Comparison of ENCODE assay signal across 21 cellular contexts in genomic region chr14:60971271-60971670, GRCh38. TPM values are rescaled to one million over a fixed set of nuclear protein-coding genes. Genes with fewer than 3 reads are reported as not detected.
A peak's percentile ranks its signal among the peaks of the same experiment; 100 is the strongest.
DNase-seq lines count a peak whose midpoint lies in the region; ATAC-seq, FAIRE-seq and TF ChIP-seq lines count a peak whose summit lies in the region.
"Had no signal": no experiment of that assay in that cellular context is flagged by ENCODE, and none has a peak within 500 bp of the region (broad histone marks: within the 10 kb centered on the region; RNA-seq: fewer than 3 reads in every experiment).

No MANE protein-coding gene starts in this region.

- CTCF ChIA-PET in K562 (lab: Yijun Ruan, JAX; ENCODE audit: low intra/inter-chr PET ratio): no interaction called here

- no peaks in the 10 kb centered on the region for H3K4me1 ChIP-seq in K562 (replicated peaks in 1 of 2; ENCODE audit: control insufficient read depth in 2 of 2, insufficient read depth in 2 of 2, low read length in 2 of 2)
- H3K4me1 ChIP-seq in mesendoderm (ENCODE audit: control insufficient read depth, low read depth, low read length): no peaks in the 10 kb centered on the region
- H3K4me1 ChIP-seq: Caco-2 had no signal

- H3K27ac Mint-ChIP-seq in stimulated activated naive B cell treated with anti-CD40 and anti-IgM and Interleukin-4, amounts not matched to agents 10 μg/mL and 1 μg/mL and 100 μg/mL, for 72 hours: peak overlapping the region; percentile 47
- H3K27ac Mint-ChIP-seq: CD4-positive, CD25-positive, alpha-beta regulatory T cell; CD8-positive, alpha-beta T cell; GM23338; H9; HFFc6 had no signal

- no peak overlapping the region for H4K8ac ChIP-seq in mesendoderm (ENCODE audit: low read depth, low read length)

- H4K5ac ChIP-seq in mesendoderm (ENCODE audit: low read length): no peak overlapping the region

- no peak for ATAC-seq in K562
- no peak for ATAC-seq in stimulated activated naive B cell treated with anti-CD40 and anti-IgM and Interleukin-4, amounts not matched to agents 10 μg/mL and 1 μg/mL and 100 μg/mL, for 72 hours (replicated peaks)
- ATAC-seq: CD8-positive, alpha-beta T cell; GM12878; GM23338; HCT116 had no signal

- in situ Hi-C loops in K562 (cut with MboI): no loop called here

- no peaks in the 10 kb centered on the region for H3K9me1 ChIP-seq in K562 (ENCODE audit: control insufficient read depth, insufficient read depth, low read length)

- no peak for TF ChIP-seq POLR2A in K562 (conservative IDR thresholded peaks at IDR 0.05)

- no peak overlapping the region for H3K23ac ChIP-seq in mesendoderm (ENCODE audit: low read length)

- TF ChIP-seq CTCF in K562 (IDR thresholded peaks at IDR 0.05 in 2 of 3, conservative IDR thresholded peaks at IDR 0.05 in 1 of 3; ENCODE audit: insufficient read depth in 2 of 3, low read depth in 1 of 3, low read length in 3 of 3): no peak

- H2AK5ac ChIP-seq in mesendoderm (ENCODE audit: low read length): no peak overlapping the region

- intact Hi-C loops in K562 (cut with micrococcal nuclease) (no loop called here), posterior cingulate gyrus (cut with DNase I) (no loop called here)

- H3K79me2 ChIP-seq in K562 (ENCODE audit: control insufficient read depth, insufficient read depth, low read length) (peaks cover 7% of the 10 kb centered on the region; the same call in 2 of the 3 replicates), mesendoderm (ENCODE audit: control insufficient read depth, insufficient read depth, low read length) (no peaks in the 10 kb centered on the region)

- no peaks in the 10 kb centered on the region for H3K79me1 ChIP-seq in mesendoderm (ENCODE audit: low read length)

- no peak overlapping the region for H3K4me3 Mint-ChIP-seq in stimulated activated naive B cell treated with anti-CD40 and anti-IgM and Interleukin-4, amounts not matched to agents 10 μg/mL and 1 μg/mL and 100 μg/mL, for 72 hours
- H3K4me3 Mint-ChIP-seq: CD4-positive, CD25-positive, alpha-beta regulatory T cell; CD8-positive, alpha-beta T cell; GM23338; H9; HFFc6 had no signal

- H3K27ac ChIP-seq in K562 (ENCODE audit: extremely low read depth, low read depth, low read length) (no peak overlapping the region), mesendoderm (ENCODE audit: low read depth, low read length) (no peak overlapping the region)
- H3K27ac ChIP-seq: C4-2B had no signal

- H4K20me1 ChIP-seq in K562 (replicated peaks; ENCODE audit: control insufficient read depth, insufficient read depth, low read length): no peaks in the 10 kb centered on the region

- H3K9me3 ChIP-seq in K562 (replicated peaks; ENCODE audit: control insufficient read depth, insufficient read depth, low read depth, low read length): no peaks in the 10 kb centered on the region
- H3K9me3 ChIP-seq: Caco-2 had no signal

- H3K18ac ChIP-seq in mesendoderm (ENCODE audit: low read length): no peak overlapping the region

- H3K9ac ChIP-seq in K562 (ENCODE audit: insufficient read depth in 1 of 2, low read depth in 2 of 2, low read length in 2 of 2) (no peak overlapping the region), mesendoderm (ENCODE audit: low read length) (no peak overlapping the region)

- no peak overlapping the region for H3K56ac ChIP-seq in mesendoderm (ENCODE audit: low read length)

- BruUV-seq in K562 (replicated peaks; lab: Mats Ljungman, UMichigan): no TSS peak

- H3K27me3 Mint-ChIP-seq in stimulated activated naive B cell treated with anti-CD40 and anti-IgM and Interleukin-4, amounts not matched to agents 10 μg/mL and 1 μg/mL and 100 μg/mL, for 72 hours: no peaks in the 10 kb centered on the region
- H3K27me3 Mint-ChIP-seq: CD4-positive, CD25-positive, alpha-beta regulatory T cell had no signal

- no peak overlapping the region for H2BK15ac ChIP-seq in mesendoderm (replicated peaks; ENCODE audit: low read depth)

- H3K36me3 ChIP-seq in K562 (ENCODE audit: control insufficient read depth, insufficient read depth, low read length) (peaks cover 25% of the 10 kb centered on the region), mesendoderm (ENCODE audit: control insufficient read depth, insufficient read depth, low read length) (no peaks in the 10 kb centered on the region)

- H3K4me3 ChIP-seq in K562 (no peak overlapping the region), mesendoderm (ENCODE audit: low read length) (no peak overlapping the region)
- H3K4me3 ChIP-seq: GM12878, GM23338 had no signal

- H2BK120ac ChIP-seq in mesendoderm (ENCODE audit: low read depth, low read length): no peak overlapping the region

- peaks cover 19 to 20% of the 10 kb centered on the region in 2 donors for H3K36me3 Mint-ChIP-seq in stimulated activated naive B cell treated with anti-CD40 and anti-IgM and Interleukin-4, amounts not matched to agents 10 μg/mL and 1 μg/mL and 100 μg/mL, for 72 hours

- FAIRE-seq in GM19239 (lab: Jason Lieb, UNC) (peak; percentile 47), HTR-8/SVneo (lab: Jason Lieb, UNC) (peak; percentile 71), K562 (lab: Jason Lieb, UNC) (no peak)
- FAIRE-seq: D721Med, GM12878 had no signal

- no peak overlapping the region for H3K4ac ChIP-seq in mesendoderm (ENCODE audit: low read depth, low read length)

- DNase-seq in GM19239 (ENCODE audit: insufficient read length, low spot score) (no peak), HTR-8/SVneo (ENCODE audit: insufficient read length, low spot score) (no peak), K562 (ENCODE audit: extremely low read depth in 1 of 4, low spot score in 3 of 4) (no peak), mesendoderm (no peak), posterior cingulate gyrus (no peak)
- no peak for DNase-seq in stimulated activated naive B cell treated with anti-CD40 and anti-IgM and Interleukin-4, amounts not matched to agents 10 μg/mL and 1 μg/mL and 100 μg/mL, for 72 hours
- DNase-seq in activated naive CD4-positive, alpha-beta T cell treated with anti-CD3 and anti-CD28 coated beads, Interleukin-2, amount 50 U/mL, for 16 hours: no peak
- DNase-seq: Caco-2; CD4-positive, CD25-positive, alpha-beta regulatory T cell; CD8-positive, alpha-beta T cell; DMS 273 treated with DMSO at 0.1 percent for 48 hours; DMS79; EL; GDM1; H9; HFFc6 had no signal

- TF ChIP-seq RAD21 in K562 (CRISPR knock-in tag; conservative IDR thresholded peaks at IDR 0.05 in 1 of 2, IDR thresholded peaks at IDR 0.05 in 1 of 2): no peak

- TF ChIP-seq EP300 in K562 (IDR thresholded peaks at IDR 0.05; ENCODE audit: low read length): no peak

- H3K4me2 ChIP-seq in K562 (ENCODE audit: insufficient read depth, low read length) (no peak overlapping the region), mesendoderm (ENCODE audit: low read length) (no peak overlapping the region)
- H3K4me2 ChIP-seq: GM23338 had no signal

- H3K9me3 Mint-ChIP-seq in stimulated activated naive B cell treated with anti-CD40 and anti-IgM and Interleukin-4, amounts not matched to agents 10 μg/mL and 1 μg/mL and 100 μg/mL, for 72 hours: no peaks in the 10 kb centered on the region
- H3K9me3 Mint-ChIP-seq: CD4-positive, CD25-positive, alpha-beta regulatory T cell; CD8-positive, alpha-beta T cell; GM23338; H9; HFFc6 had no signal

- H3K27me3 ChIP-seq in K562 (ENCODE audit: control insufficient read depth in 2 of 2, insufficient read depth in 2 of 2, low read length in 2 of 2) (no peaks in the 10 kb centered on the region), mesendoderm (ENCODE audit: insufficient read depth, low read length, poor library complexity) (no peaks in the 10 kb centered on the region)

- H2BK5ac ChIP-seq in mesendoderm (ENCODE audit: low read length): no peak overlapping the region

- H3K4me1 Mint-ChIP-seq in stimulated activated naive B cell treated with anti-CD40 and anti-IgM and Interleukin-4, amounts not matched to agents 10 μg/mL and 1 μg/mL and 100 μg/mL, for 72 hours: peaks cover 1 to 6% of the 10 kb centered on the region in 2 donors
- H3K4me1 Mint-ChIP-seq: GM23338, H9 had no signal

- 9% methylated on average over 2 of the region's 2 CpGs for WGBS in K562 (ENCODE audit: insufficient coverage, low coverage, missing lambda C conversion rate)
- no CpG with 5 or more reads among the region's 2 CpGs for WGBS in mesendoderm (ENCODE audit: extremely low coverage, insufficient coverage, low lambda C conversion rate)

- POLR2A ChIA-PET in K562 (lab: Yijun Ruan, JAX): interaction anchor here (1.2 kb wide), 1 partner anchor 10 kb away, joined by 3 read pairs; the partner anchor contains the start of genes SLC38A6 and TRMT5

- H2AFZ ChIP-seq in K562 (ENCODE audit: low read depth, low read length): no peak overlapping the region
- H2AFZ ChIP-seq: GM23338 had no signal

RNA-seq across cellular contexts. Expression of gene TRMT5, which starts 9.6 kb away (rescaled TPM):
- total RNA-seq in K562 (2011; cell fraction: chromatin; rRNA removed; ENCODE audit: low replicate concordance): 2.5 and 13.8 TPM in 2 replicates
- total RNA-seq in K562 (2011; cell fraction: nucleolus; rRNA removed): 2.1 and 4.8 TPM in 2 replicates
- total RNA-seq in K562 (2011; cell fraction: nucleoplasm; rRNA removed): 5.3 and 7.5 TPM in 2 replicates
- total RNA-seq in K562 (2014; rRNA removed) (9.4 and 10.0 TPM in 2 replicates), K562 (2014; rRNA removed; fragmentation: Illumina TruSeq; extraction: Trizol) (18.7 and 22.4 TPM in 2 replicates), K562 (2015; rRNA removed; fragmentation: Illumina TruSeq; extraction: Trizol) (13.5 and 13.8 TPM in 2 replicates), K562 (2021) (15.1 and 18.4 TPM in 2 replicates)
- polyA plus RNA-seq in K562 (2011; rRNA removed) (10.2 and 11.7 TPM in 2 replicates), K562 (2014; fragmentation: Illumina TruSeq; extraction: Trizol) (13.7 and 17.7 TPM in 2 replicates), K562 (2014; fragmentation: Nextera tagmentation; extraction: Ambion mirVana) (10 to 100 TPM; 17.3 to 20.0 TPM), K562 (2014; rRNA removed) (8.4 and 16.4 TPM in 2 replicates)
- 2.3 and 4.0 TPM in 2 replicates for polyA plus RNA-seq in K562 (2011; cell fraction: cytosol; rRNA removed)
- polyA plus RNA-seq in K562 (2011; cell fraction: nucleus; rRNA removed): 7.0 and 9.5 TPM in 2 replicates
- polyA plus RNA-seq in K562 (2012): 8.8 and 10.6 TPM in 2 replicates
- 14.3 and 16.0 TPM in 2 replicates for polyA minus RNA-seq in K562 (2011; rRNA and poly(A)+ RNA removed)
- 5.7 and 7.3 TPM in 2 replicates for polyA minus RNA-seq in K562 (2011; cell fraction: cytosol; rRNA and poly(A)+ RNA removed)
- polyA minus RNA-seq in K562 (2011; cell fraction: nucleus; rRNA and poly(A)+ RNA removed): 8.9 and 24.4 TPM in 2 replicates
- 18.0 TPM for polyA plus RNA-seq in mesendoderm (2013, experiment 1 of 2)
- polyA plus RNA-seq in mesendoderm (2013, experiment 2 of 2): 17.0 TPM

RNA-seq across cellular contexts. Expression of gene SLC38A6, which starts 9.8 kb away (rescaled TPM):
- 27.6 and 96.5 TPM in 2 replicates for total RNA-seq in K562 (2011; cell fraction: chromatin; rRNA removed; ENCODE audit: low replicate concordance)
- total RNA-seq in K562 (2011; cell fraction: nucleolus; rRNA removed): 12.3 and 18.2 TPM in 2 replicates
- total RNA-seq in K562 (2011; cell fraction: nucleoplasm; rRNA removed): 43.3 and 56.6 TPM in 2 replicates
- total RNA-seq in K562 (2014; rRNA removed) (10.0 and 16.5 TPM in 2 replicates), K562 (2014; rRNA removed; fragmentation: Illumina TruSeq; extraction: Trizol) (19.6 and 23.7 TPM in 2 replicates), K562 (2015; rRNA removed; fragmentation: Illumina TruSeq; extraction: Trizol) (35.3 and 40.3 TPM in 2 replicates), K562 (2021) (9.8 and 14.6 TPM in 2 replicates)
- polyA plus RNA-seq in K562 (2011; rRNA removed) (15.7 and 17.6 TPM in 2 replicates), K562 (2014; fragmentation: Illumina TruSeq; extraction: Trizol) (12.5 and 16.1 TPM in 2 replicates), K562 (2014; fragmentation: Nextera tagmentation; extraction: Ambion mirVana) (10 to 100 TPM; 34.6 to 38.7 TPM), K562 (2014; rRNA removed) (12.7 and 13.2 TPM in 2 replicates)
- 4.2 and 11.4 TPM in 2 replicates for polyA plus RNA-seq in K562 (2011; cell fraction: cytosol; rRNA removed)
- 11.3 and 24.9 TPM in 2 replicates for polyA plus RNA-seq in K562 (2011; cell fraction: nucleus; rRNA removed)
- 23.7 and 25.9 TPM in 2 replicates for polyA plus RNA-seq in K562 (2012)
- polyA minus RNA-seq in K562 (2011; rRNA and poly(A)+ RNA removed): 23.5 and 30.1 TPM in 2 replicates
- polyA minus RNA-seq in K562 (2011; cell fraction: cytosol; rRNA and poly(A)+ RNA removed): 7.0 and 9.6 TPM in 2 replicates
- polyA minus RNA-seq in K562 (2011; cell fraction: nucleus; rRNA and poly(A)+ RNA removed): 21.9 and 46.2 TPM in 2 replicates
- 7.1 TPM for polyA plus RNA-seq in mesendoderm (2013, experiment 1 of 2)
- polyA plus RNA-seq in mesendoderm (2013, experiment 2 of 2): 6.9 TPM
